8 cellular contexts compared by ENCODE assay signal in the genomic region with DNA sequence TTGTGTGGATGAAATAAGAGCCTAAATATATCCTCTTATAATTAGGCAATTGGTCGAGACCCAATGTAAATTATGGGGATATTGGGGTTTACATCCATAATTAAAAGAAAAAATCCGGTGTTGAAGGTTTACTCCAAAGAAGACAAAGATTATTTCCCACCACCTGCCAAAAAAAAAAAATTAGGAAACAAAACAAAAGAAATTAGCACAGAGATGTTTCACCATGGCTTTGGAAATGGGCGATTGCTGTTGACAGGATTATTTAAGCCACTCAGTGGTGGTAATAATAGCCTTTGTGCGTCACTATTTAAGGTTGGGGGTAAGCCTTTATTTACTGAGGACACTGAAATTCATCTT. TPM values are rescaled to one million over a fixed set of nuclear protein-coding genes. Genes with fewer than 3 reads are reported as not detected.
A peak's percentile ranks its signal among the peaks of the same experiment; 100 is the strongest.
DNase-seq lines count a peak whose midpoint lies in the region; ATAC-seq and TF ChIP-seq lines count a peak whose summit lies in the region.

No MANE protein-coding gene starts in this region.

- TF ChIP-seq CTCF in heart left ventricle (IDR thresholded peaks at IDR 0.05) (no peak), astrocyte of the spinal cord (IDR thresholded peaks at IDR 0.05; ENCODE audit: low read depth, low read length) (no peak), lower lobe of right lung (IDR thresholded peaks at IDR 0.05) (no peak), upper lobe of right lung (IDR thresholded peaks at IDR 0.05) (no peak)

- H3K27me3 ChIP-seq in heart left ventricle: no peaks in the 10 kb centered on the region
- H3K27me3 ChIP-seq in lower lobe of right lung (ENCODE audit: low read depth): no peaks in the 10 kb centered on the region
- H3K27me3 ChIP-seq in upper lobe of right lung: no peaks in the 10 kb centered on the region

- DNase-seq in heart left ventricle: no peak
- DNase-seq in left cardiac atrium: no peak
- no peak for DNase-seq in astrocyte of the spinal cord (ENCODE audit: low read depth, low spot score)
- no peak for DNase-seq in lower lobe of right lung
- no peak for DNase-seq in upper lobe of right lung
- DNase-seq in DMS 273 treated with DMSO at 0.1 percent for 48 hours (lab: John Stamatoyannopoulos, UW): no peak

- H3K4me3 ChIP-seq in heart left ventricle (peak overlapping the region in 11 of 12 donors; percentile 78 to 96 (median 88)), astrocyte of the spinal cord (ENCODE audit: low read depth, low read length) (peak overlapping the region; percentile 80), lower lobe of right lung (peak overlapping the region; percentile 97), upper lobe of right lung (peak overlapping the region; percentile 85)

- ATAC-seq in heart left ventricle: no peak
- no peak for ATAC-seq in left cardiac atrium
- ATAC-seq in lower lobe of right lung: no peak
- ATAC-seq in upper lobe of right lung: no peak
- no peak for ATAC-seq in GM21390 (IDR thresholded peaks at IDR 0.05; ENCODE audit: unreplicated experiment)
- ATAC-seq in HG03045 (IDR thresholded peaks at IDR 0.05; ENCODE audit: unreplicated experiment): no peak

- H3K36me3 ChIP-seq in heart left ventricle (peaks cover 0 to 5% (median under 1%) of the 10 kb centered on the region in 9 donors), lower lobe of right lung (peaks cover 1% of the 10 kb centered on the region), upper lobe of right lung (peaks cover under 1% of the 10 kb centered on the region)

- in situ Hi-C loops in astrocyte of the spinal cord (cut with HindIII; ENCODE audit: low sequenced_read_pairs): no loop called here

- TF ChIP-seq POLR2A in heart left ventricle (IDR thresholded peaks at IDR 0.05): no peak

- H3K9me3 ChIP-seq in heart left ventricle (no peaks in the 10 kb centered on the region), lower lobe of right lung (no peaks in the 10 kb centered on the region), upper lobe of right lung (no peaks in the 10 kb centered on the region)

- H3K4me1 ChIP-seq in heart left ventricle (peaks cover 3 to 25% (median 13%) of the 10 kb centered on the region in 12 donors), lower lobe of right lung (peaks cover 20% of the 10 kb centered on the region), upper lobe of right lung (peaks cover 11% of the 10 kb centered on the region)

- intact Hi-C loops in heart left ventricle (cut with DNase I) (loop anchor here in 8 of 10 donors (1.0 to 10.0 kb wide), 9 partner anchors 15 to 301 kb away; partner anchors contain the start of genes RO60 (in 4 of the 8), UCHL5 (in 4 of the 8), CDC73 (in 3 of the 8) and RGS2 (in 1 of the 8)), left cardiac atrium (cut with DNase I) (no loop called here), lower lobe of right lung (cut with DNase I) (no loop called here), upper lobe of right lung (cut with DNase I) (no loop called here)

- 36 to 45% (median 40%) methylated on average over 4 of the region's 4 CpGs for WGBS in heart left ventricle, 4 donors

- peak overlapping the region; percentile 70 to 99 (median 92) for H3K27ac ChIP-seq in heart left ventricle
- peak overlapping the region; percentile 94 for H3K27ac ChIP-seq in lower lobe of right lung
- H3K27ac ChIP-seq in upper lobe of right lung: peak overlapping the region; percentile 86

RNA-seq across cellular contexts. Expression of gene GLRX2, which starts 0.6 kb away (rescaled TPM):
- total RNA-seq in heart left ventricle (100 to 1,000 TPM in 1 of 9 donors, 10 to 100 TPM in 8; 11.0 to 102 (median 28.5) TPM), left cardiac atrium (10 to 100 TPM; 24.5 to 27.0 TPM), lower lobe of right lung (25.2 TPM), upper lobe of right lung (19.0 TPM)
- polyA plus RNA-seq in heart left ventricle: 10 to 100 TPM; 45.3 to 57.6 TPM

RNA-seq across cellular contexts. Expression of gene CDC73, which starts 16.0 kb away (rescaled TPM):
- total RNA-seq in heart left ventricle (10 to 100 TPM; 26.6 to 57.3 (median 53.6) TPM), left cardiac atrium (10 to 100 TPM; 40.4 to 42.8 TPM), lower lobe of right lung (59.8 TPM), upper lobe of right lung (72.6 TPM)
- polyA plus RNA-seq in heart left ventricle: 10 to 100 TPM in 1 of 2 donors, 1 to 10 TPM in 1; 8.3 to 20.7 TPM

RNA-seq across cellular contexts. Expression of gene RO60, which starts 46.4 kb away (rescaled TPM):
- total RNA-seq in heart left ventricle (10 to 100 TPM; 48.3 to 67.7 (median 55.6) TPM), left cardiac atrium (10 to 100 TPM; 51.7 to 58.2 TPM), lower lobe of right lung (70.7 TPM), upper lobe of right lung (73.5 TPM)
- 10 to 100 TPM in 1 of 2 donors, 1 to 10 TPM in 1; 5.9 to 20.5 TPM for polyA plus RNA-seq in heart left ventricle

RNA-seq across cellular contexts. Expression of gene UCHL5, which starts 46.6 kb away (rescaled TPM):
- total RNA-seq in heart left ventricle (10 to 100 TPM; 28.8 to 45.3 (median 37.1) TPM), left cardiac atrium (10 to 100 TPM; 28.1 to 33.6 TPM), lower lobe of right lung (26.0 TPM), upper lobe of right lung (23.8 TPM)
- 10 to 100 TPM; 21.4 to 30.8 TPM for polyA plus RNA-seq in heart left ventricle

Comparison
In these comparisons a context has a peak if more than half of its experiments do, and no peak if none do; other contexts are left out.
1. intact Hi-C loops: an anchor here in heart left ventricle (1.0 to 10.0 kb wide); none called in left cardiac atrium, lower lobe of right lung and upper lobe of right lung.